Comparison of ENCODE assay signal across 1 cellular context in the genomic region with DNA sequence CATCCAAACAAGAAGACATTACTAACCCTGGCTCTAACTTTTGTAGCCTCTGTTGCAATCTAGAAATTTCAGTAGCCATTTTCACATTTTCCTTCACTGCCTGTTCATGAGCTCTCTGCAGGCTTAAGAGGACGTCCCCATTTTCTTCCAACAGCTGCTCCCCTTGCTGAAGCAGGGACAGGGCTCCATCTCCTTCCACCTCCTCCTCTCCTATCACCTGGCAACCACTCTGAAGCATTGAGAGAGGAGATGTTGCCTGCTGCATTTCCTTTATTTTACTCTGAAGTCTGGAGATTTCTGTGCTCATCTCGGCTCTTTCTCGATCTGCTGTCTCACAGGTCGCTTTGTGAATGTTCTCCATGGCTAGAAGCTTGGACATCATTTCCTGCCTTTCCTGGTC.
TF ChIP-seq lines count a peak whose summit lies in the region.

No MANE protein-coding gene starts in this region.

TF ChIP-seq in HepG2, 621 proteins besides CTCF, POLR2A, EP300 and RAD21:
- TF ChIP-seq, protein P1, sequence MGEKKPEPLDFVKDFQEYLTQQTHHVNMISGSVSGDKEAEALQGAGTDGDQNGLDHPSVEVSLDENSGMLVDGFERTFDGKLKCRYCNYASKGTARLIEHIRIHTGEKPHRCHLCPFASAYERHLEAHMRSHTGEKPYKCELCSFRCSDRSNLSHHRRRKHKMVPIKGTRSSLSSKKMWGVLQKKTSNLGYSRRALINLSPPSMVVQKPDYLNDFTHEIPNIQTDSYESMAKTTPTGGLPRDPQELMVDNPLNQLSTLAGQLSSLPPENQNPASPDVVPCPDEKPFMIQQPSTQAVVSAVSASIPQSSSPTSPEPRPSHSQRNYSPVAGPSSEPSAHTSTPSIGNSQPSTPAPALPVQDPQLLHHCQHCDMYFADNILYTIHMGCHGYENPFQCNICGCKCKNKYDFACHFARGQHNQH (CRISPR knock-in tag; IDR thresholded peaks at IDR 0.05) = no peak
- TF ChIP-seq, protein P2, sequence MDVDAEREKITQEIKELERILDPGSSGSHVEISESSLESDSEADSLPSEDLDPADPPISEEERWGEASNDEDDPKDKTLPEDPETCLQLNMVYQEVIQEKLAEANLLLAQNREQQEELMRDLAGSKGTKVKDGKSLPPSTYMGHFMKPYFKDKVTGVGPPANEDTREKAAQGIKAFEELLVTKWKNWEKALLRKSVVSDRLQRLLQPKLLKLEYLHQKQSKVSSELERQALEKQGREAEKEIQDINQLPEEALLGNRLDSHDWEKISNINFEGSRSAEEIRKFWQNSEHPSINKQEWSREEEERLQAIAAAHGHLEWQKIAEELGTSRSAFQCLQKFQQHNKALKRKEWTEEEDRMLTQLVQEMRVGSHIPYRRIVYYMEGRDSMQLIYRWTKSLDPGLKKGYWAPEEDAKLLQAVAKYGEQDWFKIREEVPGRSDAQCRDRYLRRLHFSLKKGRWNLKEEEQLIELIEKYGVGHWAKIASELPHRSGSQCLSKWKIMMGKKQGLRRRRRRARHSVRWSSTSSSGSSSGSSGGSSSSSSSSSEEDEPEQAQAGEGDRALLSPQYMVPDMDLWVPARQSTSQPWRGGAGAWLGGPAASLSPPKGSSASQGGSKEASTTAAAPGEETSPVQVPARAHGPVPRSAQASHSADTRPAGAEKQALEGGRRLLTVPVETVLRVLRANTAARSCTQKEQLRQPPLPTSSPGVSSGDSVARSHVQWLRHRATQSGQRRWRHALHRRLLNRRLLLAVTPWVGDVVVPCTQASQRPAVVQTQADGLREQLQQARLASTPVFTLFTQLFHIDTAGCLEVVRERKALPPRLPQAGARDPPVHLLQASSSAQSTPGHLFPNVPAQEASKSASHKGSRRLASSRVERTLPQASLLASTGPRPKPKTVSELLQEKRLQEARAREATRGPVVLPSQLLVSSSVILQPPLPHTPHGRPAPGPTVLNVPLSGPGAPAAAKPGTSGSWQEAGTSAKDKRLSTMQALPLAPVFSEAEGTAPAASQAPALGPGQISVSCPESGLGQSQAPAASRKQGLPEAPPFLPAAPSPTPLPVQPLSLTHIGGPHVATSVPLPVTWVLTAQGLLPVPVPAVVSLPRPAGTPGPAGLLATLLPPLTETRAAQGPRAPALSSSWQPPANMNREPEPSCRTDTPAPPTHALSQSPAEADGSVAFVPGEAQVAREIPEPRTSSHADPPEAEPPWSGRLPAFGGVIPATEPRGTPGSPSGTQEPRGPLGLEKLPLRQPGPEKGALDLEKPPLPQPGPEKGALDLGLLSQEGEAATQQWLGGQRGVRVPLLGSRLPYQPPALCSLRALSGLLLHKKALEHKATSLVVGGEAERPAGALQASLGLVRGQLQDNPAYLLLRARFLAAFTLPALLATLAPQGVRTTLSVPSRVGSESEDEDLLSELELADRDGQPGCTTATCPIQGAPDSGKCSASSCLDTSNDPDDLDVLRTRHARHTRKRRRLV (CRISPR knock-in tag; IDR thresholded peaks at IDR 0.05) = no peak
- TF ChIP-seq EED (CRISPR knock-in tag; IDR thresholded peaks at IDR 0.05) = no peak
- TF ChIP-seq ZNF83 (CRISPR knock-in tag; IDR thresholded peaks at IDR 0.05; ENCODE audit: borderline replicate concordance) = no peak
- no peak for TF ChIP-seq SOX5 (CRISPR knock-in tag; IDR thresholded peaks at IDR 0.05; ENCODE audit: borderline replicate concordance)
- no peak for TF ChIP-seq ZBTB21 (CRISPR knock-in tag; IDR thresholded peaks at IDR 0.05)
- no peak for TF ChIP-seq SATB2 (CRISPR knock-in tag; IDR thresholded peaks at IDR 0.05)
- TF ChIP-seq NFIC (IDR thresholded peaks at IDR 0.05; ENCODE audit: low read length) = no peak
- no peak for TF ChIP-seq SP4 (CRISPR knock-in tag; IDR thresholded peaks at IDR 0.05)
- TF ChIP-seq PAF1 (CRISPR knock-in tag; IDR thresholded peaks at IDR 0.05) = no peak
- TF ChIP-seq, protein P3, sequence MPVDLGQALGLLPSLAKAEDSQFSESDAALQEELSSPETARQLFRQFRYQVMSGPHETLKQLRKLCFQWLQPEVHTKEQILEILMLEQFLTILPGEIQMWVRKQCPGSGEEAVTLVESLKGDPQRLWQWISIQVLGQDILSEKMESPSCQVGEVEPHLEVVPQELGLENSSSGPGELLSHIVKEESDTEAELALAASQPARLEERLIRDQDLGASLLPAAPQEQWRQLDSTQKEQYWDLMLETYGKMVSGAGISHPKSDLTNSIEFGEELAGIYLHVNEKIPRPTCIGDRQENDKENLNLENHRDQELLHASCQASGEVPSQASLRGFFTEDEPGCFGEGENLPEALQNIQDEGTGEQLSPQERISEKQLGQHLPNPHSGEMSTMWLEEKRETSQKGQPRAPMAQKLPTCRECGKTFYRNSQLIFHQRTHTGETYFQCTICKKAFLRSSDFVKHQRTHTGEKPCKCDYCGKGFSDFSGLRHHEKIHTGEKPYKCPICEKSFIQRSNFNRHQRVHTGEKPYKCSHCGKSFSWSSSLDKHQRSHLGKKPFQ (CRISPR knock-in tag; IDR thresholded peaks at IDR 0.05; ENCODE audit: insufficient replicate concordance) = no peak
- TF ChIP-seq ZNF841 (CRISPR knock-in tag; IDR thresholded peaks at IDR 0.05; ENCODE audit: borderline replicate concordance) = no peak
